8 cellular contexts compared by ENCODE assay signal in the genomic region with DNA sequence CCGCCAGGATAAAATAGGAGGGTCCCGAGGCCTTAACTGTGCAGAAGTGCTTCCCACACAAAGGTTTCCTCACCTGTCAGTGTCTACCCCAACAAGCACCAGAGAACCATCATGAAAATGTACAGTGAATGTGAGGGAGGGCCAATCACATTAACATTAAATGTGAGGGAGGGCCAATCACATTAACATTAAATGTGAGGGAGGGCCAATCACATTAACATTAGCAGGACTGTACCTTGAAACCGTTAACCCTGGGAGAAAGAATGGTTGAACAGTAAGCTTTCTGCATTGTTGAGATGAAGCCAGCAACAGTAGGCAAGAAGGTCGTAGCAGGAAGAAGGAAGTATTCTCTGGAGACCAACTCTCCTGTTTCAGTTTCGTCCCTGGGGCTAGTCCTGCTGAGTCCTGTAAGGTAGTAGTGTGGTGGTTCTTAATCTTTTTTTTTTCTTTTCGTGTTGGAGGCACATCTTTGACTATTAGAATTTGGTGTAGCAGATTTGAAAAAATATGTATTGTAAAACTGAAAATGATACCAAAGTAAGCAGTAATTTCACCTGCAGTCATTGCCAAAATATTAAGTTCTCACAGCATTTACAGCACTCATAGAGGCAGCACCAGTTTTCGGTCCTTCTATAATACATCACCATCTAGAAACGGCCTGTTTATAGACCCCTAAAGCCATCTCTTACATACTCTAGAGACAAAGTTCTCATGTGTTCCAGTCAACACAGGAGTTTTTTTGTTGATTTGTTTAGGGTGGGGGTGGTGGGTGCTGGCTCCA.
DNase-seq lines count a peak whose midpoint lies in the region; ATAC-seq and TF ChIP-seq lines count a peak whose summit lies in the region.

No MANE protein-coding gene starts in this region.

- H3K4me1 Mint-ChIP-seq in endothelial cell (ENCODE audit: unreplicated experiment), result peaks cover 25% of the 10 kb centered on the region

- DNase-seq in HPDE6-E6E7 (ENCODE audit: extremely low spot score) (peak; percentile 28), ureter (ENCODE audit: low spot score) (no peak), RWPE1 (ENCODE audit: low spot score) (no peak), NCI-H2029 treated with DMSO at 0.1 percent for 48 hours (lab: John Stamatoyannopoulos, UW) (no peak), endothelial cell (ENCODE audit: low spot score) (no peak)
- DNase-seq in central memory CD4-positive, alpha-beta T cell, result peak; percentile 1

- peak; percentile 99 for ATAC-seq in GM18511 (IDR thresholded peaks at IDR 0.05; ENCODE audit: unreplicated experiment)
- peak; percentile 99 for ATAC-seq in GM21447 (IDR thresholded peaks at IDR 0.05; ENCODE audit: unreplicated experiment)

- H3K9me3 Mint-ChIP-seq in endothelial cell (ENCODE audit: unreplicated experiment), result no peaks in the 10 kb centered on the region

- H3K27me3 Mint-ChIP-seq in endothelial cell (ENCODE audit: unreplicated experiment), result peaks cover 3% of the 10 kb centered on the region

- H3K27ac Mint-ChIP-seq in endothelial cell (ENCODE audit: unreplicated experiment), result no peak overlapping the region

- no peak overlapping the region for H3K27ac ChIP-seq in RWPE1

- H3K4me3 Mint-ChIP-seq in endothelial cell (ENCODE audit: unreplicated experiment), result no peak overlapping the region

- H3K36me3 Mint-ChIP-seq in endothelial cell (ENCODE audit: low read depth, unreplicated experiment), result no peaks in the 10 kb centered on the region

- POLR2A ChIA-PET in RWPE1 (lab: Yijun Ruan, JAX; ENCODE audit: low non-redundant PET), result no interaction called here

- CTCF ChIA-PET in RWPE1 (lab: Yijun Ruan, JAX), result no interaction called here

- no peak for TF ChIP-seq CTCF in RWPE1 (conservative IDR thresholded peaks at IDR 0.05; ENCODE audit: low read depth)
- TF ChIP-seq CTCF in endothelial cell (IDR thresholded peaks at IDR 0.05; ENCODE audit: unreplicated experiment), result no peak

Comparison
In these comparisons a context has a peak if more than half of its experiments do, and no peak if none do; other contexts are left out.
1. DNase-seq: peak in HPDE6-E6E7 (single experiment) and central memory CD4-positive, alpha-beta T cell (single experiment); none in ureter (single experiment), RWPE1 (single experiment), NCI-H2029 treated with DMSO at 0.1 percent for 48 hours (single experiment) and endothelial cell (single experiment).